ENCODE assay signal across 8 cellular contexts in the genomic region with DNA sequence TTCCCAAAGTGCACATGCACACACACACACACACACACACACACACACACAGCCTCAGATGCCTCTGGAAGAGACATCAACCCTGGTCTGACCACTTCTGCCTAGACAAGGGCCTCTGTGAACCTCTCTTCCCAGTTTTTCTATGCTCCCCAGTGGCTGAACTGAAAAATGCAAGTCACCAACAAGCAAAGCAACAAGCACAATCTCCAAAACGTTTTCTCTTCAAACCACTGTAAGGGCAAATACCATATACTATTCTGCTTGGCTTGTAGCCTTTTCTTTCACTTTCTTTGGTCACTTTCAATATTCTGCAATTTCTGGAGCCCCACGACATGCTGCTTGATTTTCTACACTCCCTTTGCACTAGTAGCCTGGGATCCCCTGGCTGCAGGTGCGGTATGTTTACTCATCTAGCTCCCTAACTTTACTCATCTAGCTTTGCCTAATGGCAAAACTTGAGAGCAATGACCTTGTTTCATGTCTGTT.
A peak's percentile ranks its signal among the peaks of the same experiment; 100 is the strongest.
DNase-seq lines count a peak whose midpoint lies in the region; ATAC-seq and TF ChIP-seq lines count a peak whose summit lies in the region.

No MANE protein-coding gene starts in this region.

- DNase-seq in Right ventricle myocardium superior (no peak), right atrium auricular region (ENCODE audit: low spot score) (no peak), NCI-H1694 (lab: John Stamatoyannopoulos, UW) (peak; percentile 7), choroid plexus epithelial cell (ENCODE audit: low read depth) (peak; percentile 74), midbrain (lab: John Stamatoyannopoulos, UW) (peak; percentile 79), NCI-H345 (lab: John Stamatoyannopoulos, UW) (no peak)
- no peak for DNase-seq in activated T-cell treated with anti-CD3 and anti-CD28 coated beads, Interleukin-2, amount 50 U/mL, for 4 hours

- TF ChIP-seq CTCF in right atrium auricular region (IDR thresholded peaks at IDR 0.05) (peak in 1 of 2 donors; percentile 64), choroid plexus epithelial cell (conservative IDR thresholded peaks at IDR 0.05; ENCODE audit: low read depth, low read length) (peak; percentile 63)

- no peak overlapping the region for H3K4me3 ChIP-seq in right atrium auricular region
- H3K4me3 ChIP-seq in choroid plexus epithelial cell (ENCODE audit: low read depth, low read length), result no peak overlapping the region

- no peaks in the 10 kb centered on the region for H3K9me3 ChIP-seq in right atrium auricular region

- H3K9me3 Mint-ChIP-seq in activated T-cell treated with anti-CD3 and anti-CD28 coated beads, Interleukin-2, amount 50 U/mL, for 4 hours, result no peaks in the 10 kb centered on the region

- H3K27ac ChIP-seq in right atrium auricular region, result no peak overlapping the region

- H3K4me1 Mint-ChIP-seq in activated T-cell treated with anti-CD3 and anti-CD28 coated beads, Interleukin-2, amount 50 U/mL, for 4 hours (ENCODE audit: low read depth), result no peaks in the 10 kb centered on the region

- no peaks in the 10 kb centered on the region for H3K27me3 Mint-ChIP-seq in activated T-cell treated with anti-CD3 and anti-CD28 coated beads, Interleukin-2, amount 50 U/mL, for 4 hours (ENCODE audit: low read depth)

- intact Hi-C loops in Right ventricle myocardium superior (cut with DNase I), result no loop called here

- no peaks in the 10 kb centered on the region for H3K27me3 ChIP-seq in right atrium auricular region

- H3K4me3 Mint-ChIP-seq in activated T-cell treated with anti-CD3 and anti-CD28 coated beads, Interleukin-2, amount 50 U/mL, for 4 hours, result no peak overlapping the region

- peaks cover 0 to 58% of the 10 kb centered on the region in 2 donors for H3K4me1 ChIP-seq in right atrium auricular region

- H3K36me3 ChIP-seq in right atrium auricular region, result no peaks in the 10 kb centered on the region

- peak; percentile 66 for ATAC-seq in Right ventricle myocardium superior (ENCODE audit: poor library complexity)
- ATAC-seq in HG02642 (IDR thresholded peaks at IDR 0.05; ENCODE audit: poor library complexity, unreplicated experiment), result peak; percentile 68
- no peak for ATAC-seq in activated T-cell treated with anti-CD3 and anti-CD28 coated beads, Interleukin-2, amount 50 U/mL, for 4 hours

- H3K36me3 Mint-ChIP-seq in activated T-cell treated with anti-CD3 and anti-CD28 coated beads, Interleukin-2, amount 50 U/mL, for 4 hours (ENCODE audit: insufficient read depth), result no peaks in the 10 kb centered on the region

Comparison
In these comparisons a context has a peak if more than half of its experiments do, and no peak if none do; other contexts are left out.
1. ATAC-seq: peak in Right ventricle myocardium superior (single experiment) and HG02642 (single experiment); none in activated T-cell treated with anti-CD3 and anti-CD28 coated beads, Interleukin-2, amount 50 U/mL, for 4 hours (0 of 2).
2. DNase-seq: peak in NCI-H1694 (single experiment), choroid plexus epithelial cell (single experiment) and midbrain (single experiment); none in Right ventricle myocardium superior (single experiment), right atrium auricular region (single experiment), NCI-H345 (single experiment) and activated T-cell treated with anti-CD3 and anti-CD28 coated beads, Interleukin-2, amount 50 U/mL, for 4 hours (single experiment).